ENCODE assay signal across 7 cellular contexts in genomic region chr4:663046-663437, GRCh38. TPM values are rescaled to one million over a fixed set of nuclear protein-coding genes. Genes with fewer than 3 reads are reported as not detected.
DNase-seq lines count a peak whose midpoint lies in the region; ATAC-seq, FAIRE-seq and TF ChIP-seq lines count a peak whose summit lies in the region.

No MANE protein-coding gene starts in this region.

- H3K4me3 ChIP-seq in H7 (ENCODE audit: insufficient read depth, low read depth, low read length), result peak overlapping the region; percentile 55
- H3K4me3 ChIP-seq in kidney (ENCODE audit: low read length in 2 of 2), result peak overlapping the region in 1 of 2 donors; percentile 65

- H3K4me1 Mint-ChIP-seq in activated T-helper 17 cell treated with anti-CD3 and anti-CD28 coated beads, Interleukin-2, amount 50 U/mL, for 72 hours, result no peaks in the 10 kb centered on the region
- peaks cover 20 to 38% of the 10 kb centered on the region in 2 donors for H3K4me1 Mint-ChIP-seq in stimulated activated naive B cell treated with anti-CD40 and anti-IgM and Interleukin-4, amounts not matched to agents 10 μg/mL and 1 μg/mL and 100 μg/mL, for 72 hours

- intact Hi-C loops in kidney (cut with DNase I), result no loop called here

- no peak for TF ChIP-seq CTCF in kidney (IDR thresholded peaks at IDR 0.05; ENCODE audit: borderline replicate concordance, extremely low read depth, insufficient read depth)

- DNase-seq in H7, result no peak
- DNase-seq in kidney, result peak; percentile 75
- no peak for DNase-seq in stimulated activated naive B cell treated with anti-CD40 and anti-IgM and Interleukin-4, amounts not matched to agents 10 μg/mL and 1 μg/mL and 100 μg/mL, for 72 hours
- DNase-seq in HuH-7.5 (ENCODE audit: low spot score), result no peak

- H3K27me3 Mint-ChIP-seq in activated T-helper 17 cell treated with anti-CD3 and anti-CD28 coated beads, Interleukin-2, amount 50 U/mL, for 72 hours, result no peaks in the 10 kb centered on the region
- no peaks in the 10 kb centered on the region for H3K27me3 Mint-ChIP-seq in stimulated activated naive B cell treated with anti-CD40 and anti-IgM and Interleukin-4, amounts not matched to agents 10 μg/mL and 1 μg/mL and 100 μg/mL, for 72 hours

- H3K27ac Mint-ChIP-seq in activated T-helper 17 cell treated with anti-CD3 and anti-CD28 coated beads, Interleukin-2, amount 50 U/mL, for 72 hours, result peak overlapping the region; percentile 84
- peak overlapping the region; percentile 93 for H3K27ac Mint-ChIP-seq in stimulated activated naive B cell treated with anti-CD40 and anti-IgM and Interleukin-4, amounts not matched to agents 10 μg/mL and 1 μg/mL and 100 μg/mL, for 72 hours

- H3K27me3 ChIP-seq in H7 (ENCODE audit: control insufficient read depth, insufficient read depth, low read length), result no peaks in the 10 kb centered on the region

- peak overlapping the region; percentile 79 for H3K4me3 Mint-ChIP-seq in activated T-helper 17 cell treated with anti-CD3 and anti-CD28 coated beads, Interleukin-2, amount 50 U/mL, for 72 hours
- peak overlapping the region; percentile 91 to 92 for H3K4me3 Mint-ChIP-seq in stimulated activated naive B cell treated with anti-CD40 and anti-IgM and Interleukin-4, amounts not matched to agents 10 μg/mL and 1 μg/mL and 100 μg/mL, for 72 hours

- peak; percentile 20 for ATAC-seq in activated T-helper 17 cell treated with anti-CD3 and anti-CD28 coated beads, Interleukin-2, amount 50 U/mL, for 72 hours (replicated peaks)
- ATAC-seq in stimulated activated naive B cell treated with anti-CD40 and anti-IgM and Interleukin-4, amounts not matched to agents 10 μg/mL and 1 μg/mL and 100 μg/mL, for 72 hours (replicated peaks), result peak; percentile 6 to 18
- ATAC-seq in HG02938 (IDR thresholded peaks at IDR 0.05; ENCODE audit: unreplicated experiment) (no peak), GM19324 (IDR thresholded peaks at IDR 0.05; ENCODE audit: low FRiP score, unreplicated experiment) (no peak)

- no peaks in the 10 kb centered on the region for H3K9me3 ChIP-seq in kidney (ENCODE audit: control insufficient read depth in 1 of 2, low read length in 2 of 2)

- no peaks in the 10 kb centered on the region for H3K36me3 Mint-ChIP-seq in activated T-helper 17 cell treated with anti-CD3 and anti-CD28 coated beads, Interleukin-2, amount 50 U/mL, for 72 hours (ENCODE audit: low read depth)
- peaks cover 31 to 32% of the 10 kb centered on the region in 2 donors for H3K36me3 Mint-ChIP-seq in stimulated activated naive B cell treated with anti-CD40 and anti-IgM and Interleukin-4, amounts not matched to agents 10 μg/mL and 1 μg/mL and 100 μg/mL, for 72 hours

- no peak for FAIRE-seq in kidney (lab: Jason Lieb, UNC)

- H3K9ac ChIP-seq in kidney (ENCODE audit: low read length in 2 of 2), result no peak overlapping the region

- no peaks in the 10 kb centered on the region for H3K36me3 ChIP-seq in H7 (replicated peaks; ENCODE audit: control insufficient read depth, insufficient read depth, low read length)
- H3K36me3 ChIP-seq in kidney (ENCODE audit: control insufficient read depth in 1 of 2, insufficient read depth in 2 of 2, low read length in 2 of 2), result no peaks in the 10 kb centered on the region

- H3K27ac ChIP-seq in kidney (ENCODE audit: low read depth in 2 of 2, low read length in 2 of 2), result no peak overlapping the region

- peaks cover 0 to 6% of the 10 kb centered on the region in 2 donors for H3K4me1 ChIP-seq in kidney (ENCODE audit: control insufficient read depth in 1 of 2, insufficient read depth in 1 of 2, low read depth in 1 of 2, low read length in 2 of 2)

- H3K9me3 Mint-ChIP-seq in activated T-helper 17 cell treated with anti-CD3 and anti-CD28 coated beads, Interleukin-2, amount 50 U/mL, for 72 hours, result no peaks in the 10 kb centered on the region
- peaks cover 2 to 5% of the 10 kb centered on the region in 2 donors for H3K9me3 Mint-ChIP-seq in stimulated activated naive B cell treated with anti-CD40 and anti-IgM and Interleukin-4, amounts not matched to agents 10 μg/mL and 1 μg/mL and 100 μg/mL, for 72 hours

RNA-seq across cellular contexts. Expression of gene ATP5ME, which starts 11.0 kb away (rescaled TPM):
- total RNA-seq in H7 (2014; rRNA removed; shearing (Covaris generic)), result 410 and 452 TPM in 2 replicates
- 100 to 1,000 TPM in 1 of 2 donors, 10 to 100 TPM in 1; 96.5 to 210 TPM for total RNA-seq in activated T-helper 17 cell treated with anti-CD3 and anti-CD28 coated beads, Interleukin-2, amount 50 U/mL, for 72 hours
- total RNA-seq in kidney, result 248 TPM
- polyA plus RNA-seq in kidney (ENCODE audit: insufficient read depth, low read depth, low replicate concordance), result 1,928 TPM

RNA-seq across cellular contexts. Expression of gene MYL5, which starts 11.3 kb away (rescaled TPM):
- total RNA-seq in H7 (2014; rRNA removed; shearing (Covaris generic)), result 12.6 and 18.2 TPM in 2 replicates
- 10 to 100 TPM; 14.0 to 14.5 TPM for total RNA-seq in activated T-helper 17 cell treated with anti-CD3 and anti-CD28 coated beads, Interleukin-2, amount 50 U/mL, for 72 hours
- 17.9 TPM for total RNA-seq in kidney
- 29.6 TPM for polyA plus RNA-seq in kidney (ENCODE audit: insufficient read depth, low read depth, low replicate concordance)

RNA-seq across cellular contexts. Expression of gene SLC49A3, which starts 25.9 kb away (rescaled TPM):
- 2.0 and 4.1 TPM in 2 replicates for total RNA-seq in H7 (2014; rRNA removed; shearing (Covaris generic))
- 1 to 10 TPM in 1 of 2 donors, under 1 TPM in 1; 0.61 to 1.4 TPM for total RNA-seq in activated T-helper 17 cell treated with anti-CD3 and anti-CD28 coated beads, Interleukin-2, amount 50 U/mL, for 72 hours
- total RNA-seq in kidney, result 18.2 TPM
- 12.6 TPM for polyA plus RNA-seq in kidney (ENCODE audit: insufficient read depth, low read depth, low replicate concordance)

RNA-seq across cellular contexts. Expression of gene PDE6B, which starts 37.7 kb away (rescaled TPM):
- 12.1 and 12.7 TPM in 2 replicates for total RNA-seq in H7 (2014; rRNA removed; shearing (Covaris generic))
- 10 to 100 TPM in 1 of 2 donors, 1 to 10 TPM in 1; 5.8 to 10.8 TPM for total RNA-seq in activated T-helper 17 cell treated with anti-CD3 and anti-CD28 coated beads, Interleukin-2, amount 50 U/mL, for 72 hours
- 10.7 TPM for total RNA-seq in kidney
- polyA plus RNA-seq in kidney (ENCODE audit: insufficient read depth, low read depth, low replicate concordance), result 10.8 TPM

RNA-seq across cellular contexts. Expression of gene PCGF3, which starts 42.6 kb away (rescaled TPM):
- total RNA-seq in H7 (2014; rRNA removed; shearing (Covaris generic)), result 53.6 and 57.9 TPM in 2 replicates
- total RNA-seq in activated T-helper 17 cell treated with anti-CD3 and anti-CD28 coated beads, Interleukin-2, amount 50 U/mL, for 72 hours, result 10 to 100 TPM; 34.4 to 35.3 TPM
- 59.6 TPM for total RNA-seq in kidney
- 21.7 TPM for polyA plus RNA-seq in kidney (ENCODE audit: insufficient read depth, low read depth, low replicate concordance)

Comparison
In these comparisons a context has a peak if more than half of its experiments do, and no peak if none do; other contexts are left out.
1. ATAC-seq: peak in activated T-helper 17 cell treated with anti-CD3 and anti-CD28 coated beads, Interleukin-2, amount 50 U/mL, for 72 hours (single experiment) and stimulated activated naive B cell treated with anti-CD40 and anti-IgM and Interleukin-4, amounts not matched to agents 10 μg/mL and 1 μg/mL and 100 μg/mL, for 72 hours (2 of 2); none in HG02938 (single experiment) and GM19324 (single experiment).